Comparison of ENCODE assay signal across 10 cellular contexts in the genomic region with DNA sequence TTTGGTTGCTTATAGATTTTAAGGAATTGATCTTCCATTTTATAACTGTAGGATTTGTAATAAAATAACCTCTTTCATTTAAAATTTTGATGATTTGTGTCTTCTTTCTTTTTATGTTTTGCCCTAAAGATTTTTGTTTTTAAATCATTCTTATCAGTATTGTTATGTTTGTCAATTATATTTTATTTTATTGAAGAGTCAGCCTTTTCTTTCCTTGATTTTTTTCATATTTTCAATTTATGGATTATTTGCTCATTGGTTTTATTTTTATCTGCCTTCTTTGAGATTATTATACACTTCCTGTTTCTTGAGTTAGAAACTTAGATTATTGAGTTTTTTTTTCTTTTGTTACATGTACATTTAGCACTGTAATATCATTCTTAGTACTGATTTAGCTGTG.
"Had no signal": no experiment of that assay in that cellular context is flagged by ENCODE, and none has a peak within 500 bp of the region (broad histone marks: within the 10 kb centered on the region; RNA-seq: fewer than 3 reads in every experiment).

No MANE protein-coding gene starts in this region.

- H3K4me3 ChIP-seq: GM23248, HAP-1 had no signal

- H3K4me2 ChIP-seq: KMS-11 had no signal

- H2AFZ ChIP-seq: GM23248 had no signal

- FAIRE-seq: HTR-8/SVneo had no signal

- H3K9ac ChIP-seq: GM23248, KMS-11 had no signal

- H3K4me3 Mint-ChIP-seq: HFFc6 had no signal

- ATAC-seq: HCT116 had no signal

- H3K27ac Mint-ChIP-seq: HFFc6 had no signal

- H3K9me3 ChIP-seq: HAP-1 had no signal

- H3K36me3 ChIP-seq: HAP-1 had no signal

- H3K27ac ChIP-seq: GM23248, KMS-11 had no signal

- DNase-seq: GM23248, GOT3, H7, HFFc6, IMR-90, KBM-7 had no signal
